Comparison of ENCODE assay signal across 1 cellular context in genomic region chr15:74099963-74100733, GRCh38.
A peak's percentile ranks its signal among the peaks of the same experiment; 100 is the strongest.
TF ChIP-seq lines count a peak whose summit lies in the region.
"Not testable (repeated sequence)": the region's sequence is repeated elsewhere in the genome, so short reads cannot be mapped to it uniquely, and the experiment has no call there.

No MANE protein-coding gene starts in this region.

TF ChIP-seq in HepG2, 621 proteins besides CTCF, POLR2A, EP300 and RAD21 (continued from another document and continues in another):
- TF ChIP-seq TFDP1 (CRISPR knock-in tag; IDR thresholded peaks at IDR 0.05; ENCODE audit: borderline replicate concordance) (peak; percentile 83), KDM2A (CRISPR knock-in tag; IDR thresholded peaks at IDR 0.05; ENCODE audit: borderline replicate concordance, low read depth) (peak; percentile 59; the same call in 1 of the 2 replicates), TFE3 (CRISPR knock-in tag; IDR thresholded peaks at IDR 0.05) (peak; percentile 70), HIVEP1 (CRISPR knock-in tag; IDR thresholded peaks at IDR 0.05) (0 out of 2 replicates have a peak, but pooled peaks have one; percentile 25), ELF1 (CRISPR knock-in tag; IDR thresholded peaks at IDR 0.05) (peak; percentile 78), NKX3-1 (CRISPR knock-in tag; IDR thresholded peaks at IDR 0.05) (peak; percentile 42; the same call in 1 of the 2 replicates), POGZ (CRISPR knock-in tag; IDR thresholded peaks at IDR 0.05) (peak; percentile 31; the same call in 1 of the 2 replicates), RXRA (CRISPR knock-in tag; IDR thresholded peaks at IDR 0.05) (0 out of 2 replicates have a peak, but pooled peaks have one; percentile 22), ZMYM4 (CRISPR knock-in tag; IDR thresholded peaks at IDR 0.05) (peak; percentile 48; the same call in 1 of the 2 replicates), BRD4 (CRISPR knock-in tag; IDR thresholded peaks at IDR 0.05) (peak; percentile 30; the same call in 1 of the 2 replicates), NR2F6 (CRISPR knock-in tag; IDR thresholded peaks at IDR 0.05) (0 out of 2 replicates have a peak, but pooled peaks have one; percentile 17), SAP130 (CRISPR knock-in tag; IDR thresholded peaks at IDR 0.05; ENCODE audit: low read depth) (peak; percentile 76), SALL1 (CRISPR knock-in tag; IDR thresholded peaks at IDR 0.05) (peak; percentile 54), TFDP2 (CRISPR knock-in tag; IDR thresholded peaks at IDR 0.05) (peak; percentile 86), IKZF5 (CRISPR knock-in tag; IDR thresholded peaks at IDR 0.05) (0 out of 2 replicates have a peak, but pooled peaks have one; percentile 27), RAD51 (IDR thresholded peaks at IDR 0.05; ENCODE audit: borderline replicate concordance) (peak; percentile 92), PHF8 (CRISPR knock-in tag; IDR thresholded peaks at IDR 0.05) (peak; percentile 55; the same call in 1 of the 2 replicates), GABPA (IDR thresholded peaks at IDR 0.05; ENCODE audit: low read depth, low read length) (peak; percentile 42), GABPA (CRISPR knock-in tag; IDR thresholded peaks at IDR 0.05; ENCODE audit: low read depth) (peak; percentile 78), ZFX (CRISPR knock-in tag; IDR thresholded peaks at IDR 0.05; ENCODE audit: low read depth) (peak; percentile 50), E2F5 (CRISPR knock-in tag; conservative IDR thresholded peaks at IDR 0.05) (peak; percentile 41; the same call in 1 of the 2 replicates), HDAC1 (CRISPR knock-in tag; IDR thresholded peaks at IDR 0.05) (peak; percentile 50; the same call in 1 of the 2 replicates), MAX (IDR thresholded peaks at IDR 0.05) (peak; percentile 76), PHF20 (CRISPR knock-in tag; IDR thresholded peaks at IDR 0.05) (peak; percentile 89), THAP11 (CRISPR knock-in tag; IDR thresholded peaks at IDR 0.05) (peak; percentile 64; the same call in 1 of the 2 replicates), POLR2G (IDR thresholded peaks at IDR 0.05; ENCODE audit: low read depth, low read length) (0 out of 2 replicates have a peak, but pooled peaks have one; percentile 40), ZFY (CRISPR knock-in tag; IDR thresholded peaks at IDR 0.05) (peak; percentile 60), CHD2 (IDR thresholded peaks at IDR 0.05; ENCODE audit: low read depth, low read length) (peak; percentile 72; the same call in 1 of the 2 replicates), ZNF768 (CRISPR knock-in tag; IDR thresholded peaks at IDR 0.05) (peak; percentile 43; the same call in 1 of the 2 replicates), ZNF574 (CRISPR knock-in tag; IDR thresholded peaks at IDR 0.05) (peak; percentile 64), MED1 (CRISPR knock-in tag; IDR thresholded peaks at IDR 0.05) (peak; percentile 39), RNF2 (conservative IDR thresholded peaks at IDR 0.05; ENCODE audit: low read depth) (peak; percentile 49; the same call in 1 of the 2 replicates), SP1 (CRISPR knock-in tag; IDR thresholded peaks at IDR 0.05) (0 out of 2 replicates have a peak, but pooled peaks have one; percentile 22), E2F1 (CRISPR knock-in tag; IDR thresholded peaks at IDR 0.05) (peak; percentile 81), CBX1 (IDR thresholded peaks at IDR 0.05; ENCODE audit: low read depth) (peak; percentile 38), USF2 (IDR thresholded peaks at IDR 0.05; ENCODE audit: low read depth, low read length) (0 out of 2 replicates have a peak, but pooled peaks have one; percentile 31), USF2 (CRISPR knock-in tag; IDR thresholded peaks at IDR 0.05; ENCODE audit: borderline replicate concordance) (peak; percentile 84; the same call in 1 of the 2 replicates), TEAD3 (CRISPR knock-in tag; optimal IDR thresholded peaks at IDR 0.05; ENCODE audit: borderline replicate concordance) (peak; percentile 46), GATAD1 (CRISPR knock-in tag; IDR thresholded peaks at IDR 0.05) (peak; percentile 87), ZNF687 (CRISPR knock-in tag; IDR thresholded peaks at IDR 0.05) (peak; percentile 66), RARA (CRISPR knock-in tag; IDR thresholded peaks at IDR 0.05) (0 out of 2 replicates have a peak, but pooled peaks have one; percentile 15), ETV5 (CRISPR knock-in tag; IDR thresholded peaks at IDR 0.05; ENCODE audit: borderline replicate concordance) (peak; percentile 66), RBFOX2 (IDR thresholded peaks at IDR 0.05; ENCODE audit: low read depth, low read length) (peak; percentile 53; the same call in 1 of the 2 replicates), GABPB1 (CRISPR knock-in tag; IDR thresholded peaks at IDR 0.05) (peak; percentile 90), YEATS4 (CRISPR knock-in tag; IDR thresholded peaks at IDR 0.05; ENCODE audit: borderline replicate concordance) (0 out of 2 replicates have a peak, but pooled peaks have one; percentile 26), YEATS2 (CRISPR knock-in tag; IDR thresholded peaks at IDR 0.05; ENCODE audit: borderline replicate concordance) (peak; percentile 79)
- TF ChIP-seq NR2F6, SP1 (IDR thresholded peaks at IDR 0.05): not testable (repeated sequence)
